In the genomic region with DNA sequence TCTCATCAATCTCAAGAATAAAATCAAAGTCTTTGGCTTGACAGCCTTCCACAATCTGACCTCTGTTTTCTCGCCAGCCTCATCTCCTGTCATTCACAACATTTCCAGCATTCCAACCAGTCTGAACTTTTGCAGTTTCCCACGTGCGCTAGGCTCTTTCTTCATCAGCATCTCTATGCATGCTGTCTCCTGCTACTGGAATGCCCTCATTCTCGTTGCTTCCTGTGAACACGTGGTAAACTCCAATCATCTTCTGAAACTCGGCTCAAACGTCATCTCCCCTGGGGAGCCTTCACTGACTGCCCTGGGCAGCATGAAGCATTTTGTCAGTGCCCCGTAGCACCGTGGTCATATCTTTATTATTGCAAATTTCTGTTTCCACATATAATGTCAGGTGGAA, we compare ENCODE assay signal across 1 cellular context.
TF ChIP-seq lines count a peak whose summit lies in the region.

No MANE protein-coding gene starts in this region.

TF ChIP-seq in WTC11, 78 proteins besides CTCF, POLR2A, EP300 and RAD21 (continued from another document and continues in another):
- TF ChIP-seq, protein P1, sequence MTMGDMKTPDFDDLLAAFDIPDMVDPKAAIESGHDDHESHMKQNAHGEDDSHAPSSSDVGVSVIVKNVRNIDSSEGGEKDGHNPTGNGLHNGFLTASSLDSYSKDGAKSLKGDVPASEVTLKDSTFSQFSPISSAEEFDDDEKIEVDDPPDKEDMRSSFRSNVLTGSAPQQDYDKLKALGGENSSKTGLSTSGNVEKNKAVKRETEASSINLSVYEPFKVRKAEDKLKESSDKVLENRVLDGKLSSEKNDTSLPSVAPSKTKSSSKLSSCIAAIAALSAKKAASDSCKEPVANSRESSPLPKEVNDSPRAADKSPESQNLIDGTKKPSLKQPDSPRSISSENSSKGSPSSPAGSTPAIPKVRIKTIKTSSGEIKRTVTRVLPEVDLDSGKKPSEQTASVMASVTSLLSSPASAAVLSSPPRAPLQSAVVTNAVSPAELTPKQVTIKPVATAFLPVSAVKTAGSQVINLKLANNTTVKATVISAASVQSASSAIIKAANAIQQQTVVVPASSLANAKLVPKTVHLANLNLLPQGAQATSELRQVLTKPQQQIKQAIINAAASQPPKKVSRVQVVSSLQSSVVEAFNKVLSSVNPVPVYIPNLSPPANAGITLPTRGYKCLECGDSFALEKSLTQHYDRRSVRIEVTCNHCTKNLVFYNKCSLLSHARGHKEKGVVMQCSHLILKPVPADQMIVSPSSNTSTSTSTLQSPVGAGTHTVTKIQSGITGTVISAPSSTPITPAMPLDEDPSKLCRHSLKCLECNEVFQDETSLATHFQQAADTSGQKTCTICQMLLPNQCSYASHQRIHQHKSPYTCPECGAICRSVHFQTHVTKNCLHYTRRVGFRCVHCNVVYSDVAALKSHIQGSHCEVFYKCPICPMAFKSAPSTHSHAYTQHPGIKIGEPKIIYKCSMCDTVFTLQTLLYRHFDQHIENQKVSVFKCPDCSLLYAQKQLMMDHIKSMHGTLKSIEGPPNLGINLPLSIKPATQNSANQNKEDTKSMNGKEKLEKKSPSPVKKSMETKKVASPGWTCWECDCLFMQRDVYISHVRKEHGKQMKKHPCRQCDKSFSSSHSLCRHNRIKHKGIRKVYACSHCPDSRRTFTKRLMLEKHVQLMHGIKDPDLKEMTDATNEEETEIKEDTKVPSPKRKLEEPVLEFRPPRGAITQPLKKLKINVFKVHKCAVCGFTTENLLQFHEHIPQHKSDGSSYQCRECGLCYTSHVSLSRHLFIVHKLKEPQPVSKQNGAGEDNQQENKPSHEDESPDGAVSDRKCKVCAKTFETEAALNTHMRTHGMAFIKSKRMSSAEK (CRISPR knock-in tag; IDR thresholded peaks at IDR 0.05; ENCODE audit: borderline replicate concordance): no peak
- TF ChIP-seq, protein P2, sequence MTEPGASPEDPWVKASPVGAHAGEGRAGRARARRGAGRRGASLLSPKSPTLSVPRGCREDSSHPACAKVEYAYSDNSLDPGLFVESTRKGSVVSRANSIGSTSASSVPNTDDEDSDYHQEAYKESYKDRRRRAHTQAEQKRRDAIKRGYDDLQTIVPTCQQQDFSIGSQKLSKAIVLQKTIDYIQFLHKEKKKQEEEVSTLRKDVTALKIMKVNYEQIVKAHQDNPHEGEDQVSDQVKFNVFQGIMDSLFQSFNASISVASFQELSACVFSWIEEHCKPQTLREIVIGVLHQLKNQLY (CRISPR knock-in tag; IDR thresholded peaks at IDR 0.05): no peak
- TF ChIP-seq NFE2L1 (CRISPR knock-in tag; IDR thresholded peaks at IDR 0.05) (no peak), ETV6 (CRISPR knock-in tag; IDR thresholded peaks at IDR 0.05) (peak; percentile 28; the same call in 1 of the 2 replicates), ZNF232 (CRISPR knock-in tag; IDR thresholded peaks at IDR 0.05) (no peak), MXD4 (CRISPR knock-in tag; IDR thresholded peaks at IDR 0.05; ENCODE audit: borderline replicate concordance) (no peak), FOXP1 (CRISPR knock-in tag; IDR thresholded peaks at IDR 0.05; ENCODE audit: borderline replicate concordance) (no peak), SMAD4 (CRISPR knock-in tag; IDR thresholded peaks at IDR 0.05) (no peak), ESRRA (CRISPR knock-in tag; IDR thresholded peaks at IDR 0.05; ENCODE audit: borderline replicate concordance) (no peak), ZNF317 (CRISPR knock-in tag; IDR thresholded peaks at IDR 0.05; ENCODE audit: borderline replicate concordance, low read depth) (no peak), GRHL2 (CRISPR knock-in tag; IDR thresholded peaks at IDR 0.05; ENCODE audit: insufficient replicate concordance, severe bottlenecking) (no peak), PRRX2 (CRISPR knock-in tag; IDR thresholded peaks at IDR 0.05) (no peak), GTF2I (CRISPR knock-in tag; conservative IDR thresholded peaks at IDR 0.05) (no peak), FOXJ3 (CRISPR knock-in tag; IDR thresholded peaks at IDR 0.05; ENCODE audit: borderline replicate concordance) (no peak)
- TF ChIP-seq, protein P3, sequence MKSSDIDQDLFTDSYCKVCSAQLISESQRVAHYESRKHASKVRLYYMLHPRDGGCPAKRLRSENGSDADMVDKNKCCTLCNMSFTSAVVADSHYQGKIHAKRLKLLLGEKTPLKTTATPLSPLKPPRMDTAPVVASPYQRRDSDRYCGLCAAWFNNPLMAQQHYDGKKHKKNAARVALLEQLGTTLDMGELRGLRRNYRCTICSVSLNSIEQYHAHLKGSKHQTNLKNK (CRISPR knock-in tag; IDR thresholded peaks at IDR 0.05): no peak
- TF ChIP-seq, protein P4, sequence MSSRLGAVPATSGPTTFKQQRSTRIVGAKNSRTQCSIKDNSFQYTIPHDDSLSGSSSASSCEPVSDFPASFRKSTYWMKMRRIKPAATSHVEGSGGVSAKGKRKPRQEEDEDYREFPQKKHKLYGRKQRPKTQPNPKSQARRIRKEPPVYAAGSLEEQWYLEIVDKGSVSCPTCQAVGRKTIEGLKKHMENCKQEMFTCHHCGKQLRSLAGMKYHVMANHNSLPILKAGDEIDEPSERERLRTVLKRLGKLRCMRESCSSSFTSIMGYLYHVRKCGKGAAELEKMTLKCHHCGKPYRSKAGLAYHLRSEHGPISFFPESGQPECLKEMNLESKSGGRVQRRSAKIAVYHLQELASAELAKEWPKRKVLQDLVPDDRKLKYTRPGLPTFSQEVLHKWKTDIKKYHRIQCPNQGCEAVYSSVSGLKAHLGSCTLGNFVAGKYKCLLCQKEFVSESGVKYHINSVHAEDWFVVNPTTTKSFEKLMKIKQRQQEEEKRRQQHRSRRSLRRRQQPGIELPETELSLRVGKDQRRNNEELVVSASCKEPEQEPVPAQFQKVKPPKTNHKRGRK (CRISPR knock-in tag; IDR thresholded peaks at IDR 0.05; ENCODE audit: borderline replicate concordance): no peak
- TF ChIP-seq, protein P5, sequence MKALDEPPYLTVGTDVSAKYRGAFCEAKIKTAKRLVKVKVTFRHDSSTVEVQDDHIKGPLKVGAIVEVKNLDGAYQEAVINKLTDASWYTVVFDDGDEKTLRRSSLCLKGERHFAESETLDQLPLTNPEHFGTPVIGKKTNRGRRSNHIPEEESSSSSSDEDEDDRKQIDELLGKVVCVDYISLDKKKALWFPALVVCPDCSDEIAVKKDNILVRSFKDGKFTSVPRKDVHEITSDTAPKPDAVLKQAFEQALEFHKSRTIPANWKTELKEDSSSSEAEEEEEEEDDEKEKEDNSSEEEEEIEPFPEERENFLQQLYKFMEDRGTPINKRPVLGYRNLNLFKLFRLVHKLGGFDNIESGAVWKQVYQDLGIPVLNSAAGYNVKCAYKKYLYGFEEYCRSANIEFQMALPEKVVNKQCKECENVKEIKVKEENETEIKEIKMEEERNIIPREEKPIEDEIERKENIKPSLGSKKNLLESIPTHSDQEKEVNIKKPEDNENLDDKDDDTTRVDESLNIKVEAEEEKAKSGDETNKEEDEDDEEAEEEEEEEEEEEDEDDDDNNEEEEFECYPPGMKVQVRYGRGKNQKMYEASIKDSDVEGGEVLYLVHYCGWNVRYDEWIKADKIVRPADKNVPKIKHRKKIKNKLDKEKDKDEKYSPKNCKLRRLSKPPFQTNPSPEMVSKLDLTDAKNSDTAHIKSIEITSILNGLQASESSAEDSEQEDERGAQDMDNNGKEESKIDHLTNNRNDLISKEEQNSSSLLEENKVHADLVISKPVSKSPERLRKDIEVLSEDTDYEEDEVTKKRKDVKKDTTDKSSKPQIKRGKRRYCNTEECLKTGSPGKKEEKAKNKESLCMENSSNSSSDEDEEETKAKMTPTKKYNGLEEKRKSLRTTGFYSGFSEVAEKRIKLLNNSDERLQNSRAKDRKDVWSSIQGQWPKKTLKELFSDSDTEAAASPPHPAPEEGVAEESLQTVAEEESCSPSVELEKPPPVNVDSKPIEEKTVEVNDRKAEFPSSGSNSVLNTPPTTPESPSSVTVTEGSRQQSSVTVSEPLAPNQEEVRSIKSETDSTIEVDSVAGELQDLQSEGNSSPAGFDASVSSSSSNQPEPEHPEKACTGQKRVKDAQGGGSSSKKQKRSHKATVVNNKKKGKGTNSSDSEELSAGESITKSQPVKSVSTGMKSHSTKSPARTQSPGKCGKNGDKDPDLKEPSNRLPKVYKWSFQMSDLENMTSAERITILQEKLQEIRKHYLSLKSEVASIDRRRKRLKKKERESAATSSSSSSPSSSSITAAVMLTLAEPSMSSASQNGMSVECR (CRISPR knock-in tag; IDR thresholded peaks at IDR 0.05; ENCODE audit: borderline replicate concordance): peak; percentile 26; the same call in 1 of the 2 replicates
- TF ChIP-seq, protein P6, sequence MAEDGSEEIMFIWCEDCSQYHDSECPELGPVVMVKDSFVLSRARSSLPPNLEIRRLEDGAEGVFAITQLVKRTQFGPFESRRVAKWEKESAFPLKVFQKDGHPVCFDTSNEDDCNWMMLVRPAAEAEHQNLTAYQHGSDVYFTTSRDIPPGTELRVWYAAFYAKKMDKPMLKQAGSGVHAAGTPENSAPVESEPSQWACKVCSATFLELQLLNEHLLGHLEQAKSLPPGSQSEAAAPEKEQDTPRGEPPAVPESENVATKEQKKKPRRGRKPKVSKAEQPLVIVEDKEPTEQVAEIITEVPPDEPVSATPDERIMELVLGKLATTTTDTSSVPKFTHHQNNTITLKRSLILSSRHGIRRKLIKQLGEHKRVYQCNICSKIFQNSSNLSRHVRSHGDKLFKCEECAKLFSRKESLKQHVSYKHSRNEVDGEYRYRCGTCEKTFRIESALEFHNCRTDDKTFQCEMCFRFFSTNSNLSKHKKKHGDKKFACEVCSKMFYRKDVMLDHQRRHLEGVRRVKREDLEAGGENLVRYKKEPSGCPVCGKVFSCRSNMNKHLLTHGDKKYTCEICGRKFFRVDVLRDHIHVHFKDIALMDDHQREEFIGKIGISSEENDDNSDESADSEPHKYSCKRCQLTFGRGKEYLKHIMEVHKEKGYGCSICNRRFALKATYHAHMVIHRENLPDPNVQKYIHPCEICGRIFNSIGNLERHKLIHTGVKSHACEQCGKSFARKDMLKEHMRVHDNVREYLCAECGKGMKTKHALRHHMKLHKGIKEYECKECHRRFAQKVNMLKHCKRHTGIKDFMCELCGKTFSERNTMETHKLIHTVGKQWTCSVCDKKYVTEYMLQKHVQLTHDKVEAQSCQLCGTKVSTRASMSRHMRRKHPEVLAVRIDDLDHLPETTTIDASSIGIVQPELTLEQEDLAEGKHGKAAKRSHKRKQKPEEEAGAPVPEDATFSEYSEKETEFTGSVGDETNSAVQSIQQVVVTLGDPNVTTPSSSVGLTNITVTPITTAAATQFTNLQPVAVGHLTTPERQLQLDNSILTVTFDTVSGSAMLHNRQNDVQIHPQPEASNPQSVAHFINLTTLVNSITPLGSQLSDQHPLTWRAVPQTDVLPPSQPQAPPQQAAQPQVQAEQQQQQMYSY (CRISPR knock-in tag; IDR thresholded peaks at IDR 0.05): no peak
- TF ChIP-seq, protein P7, sequence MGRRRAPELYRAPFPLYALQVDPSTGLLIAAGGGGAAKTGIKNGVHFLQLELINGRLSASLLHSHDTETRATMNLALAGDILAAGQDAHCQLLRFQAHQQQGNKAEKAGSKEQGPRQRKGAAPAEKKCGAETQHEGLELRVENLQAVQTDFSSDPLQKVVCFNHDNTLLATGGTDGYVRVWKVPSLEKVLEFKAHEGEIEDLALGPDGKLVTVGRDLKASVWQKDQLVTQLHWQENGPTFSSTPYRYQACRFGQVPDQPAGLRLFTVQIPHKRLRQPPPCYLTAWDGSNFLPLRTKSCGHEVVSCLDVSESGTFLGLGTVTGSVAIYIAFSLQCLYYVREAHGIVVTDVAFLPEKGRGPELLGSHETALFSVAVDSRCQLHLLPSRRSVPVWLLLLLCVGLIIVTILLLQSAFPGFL (CRISPR knock-in tag; IDR thresholded peaks at IDR 0.05; ENCODE audit: borderline replicate concordance): no peak
- TF ChIP-seq, protein P8, sequence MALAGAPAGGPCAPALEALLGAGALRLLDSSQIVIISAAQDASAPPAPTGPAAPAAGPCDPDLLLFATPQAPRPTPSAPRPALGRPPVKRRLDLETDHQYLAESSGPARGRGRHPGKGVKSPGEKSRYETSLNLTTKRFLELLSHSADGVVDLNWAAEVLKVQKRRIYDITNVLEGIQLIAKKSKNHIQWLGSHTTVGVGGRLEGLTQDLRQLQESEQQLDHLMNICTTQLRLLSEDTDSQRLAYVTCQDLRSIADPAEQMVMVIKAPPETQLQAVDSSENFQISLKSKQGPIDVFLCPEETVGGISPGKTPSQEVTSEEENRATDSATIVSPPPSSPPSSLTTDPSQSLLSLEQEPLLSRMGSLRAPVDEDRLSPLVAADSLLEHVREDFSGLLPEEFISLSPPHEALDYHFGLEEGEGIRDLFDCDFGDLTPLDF (CRISPR knock-in tag; IDR thresholded peaks at IDR 0.05): no peak
- TF ChIP-seq, protein P9, sequence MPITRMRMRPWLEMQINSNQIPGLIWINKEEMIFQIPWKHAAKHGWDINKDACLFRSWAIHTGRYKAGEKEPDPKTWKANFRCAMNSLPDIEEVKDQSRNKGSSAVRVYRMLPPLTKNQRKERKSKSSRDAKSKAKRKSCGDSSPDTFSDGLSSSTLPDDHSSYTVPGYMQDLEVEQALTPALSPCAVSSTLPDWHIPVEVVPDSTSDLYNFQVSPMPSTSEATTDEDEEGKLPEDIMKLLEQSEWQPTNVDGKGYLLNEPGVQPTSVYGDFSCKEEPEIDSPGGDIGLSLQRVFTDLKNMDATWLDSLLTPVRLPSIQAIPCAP (CRISPR knock-in tag; IDR thresholded peaks at IDR 0.05): no peak
- TF ChIP-seq, protein P10, sequence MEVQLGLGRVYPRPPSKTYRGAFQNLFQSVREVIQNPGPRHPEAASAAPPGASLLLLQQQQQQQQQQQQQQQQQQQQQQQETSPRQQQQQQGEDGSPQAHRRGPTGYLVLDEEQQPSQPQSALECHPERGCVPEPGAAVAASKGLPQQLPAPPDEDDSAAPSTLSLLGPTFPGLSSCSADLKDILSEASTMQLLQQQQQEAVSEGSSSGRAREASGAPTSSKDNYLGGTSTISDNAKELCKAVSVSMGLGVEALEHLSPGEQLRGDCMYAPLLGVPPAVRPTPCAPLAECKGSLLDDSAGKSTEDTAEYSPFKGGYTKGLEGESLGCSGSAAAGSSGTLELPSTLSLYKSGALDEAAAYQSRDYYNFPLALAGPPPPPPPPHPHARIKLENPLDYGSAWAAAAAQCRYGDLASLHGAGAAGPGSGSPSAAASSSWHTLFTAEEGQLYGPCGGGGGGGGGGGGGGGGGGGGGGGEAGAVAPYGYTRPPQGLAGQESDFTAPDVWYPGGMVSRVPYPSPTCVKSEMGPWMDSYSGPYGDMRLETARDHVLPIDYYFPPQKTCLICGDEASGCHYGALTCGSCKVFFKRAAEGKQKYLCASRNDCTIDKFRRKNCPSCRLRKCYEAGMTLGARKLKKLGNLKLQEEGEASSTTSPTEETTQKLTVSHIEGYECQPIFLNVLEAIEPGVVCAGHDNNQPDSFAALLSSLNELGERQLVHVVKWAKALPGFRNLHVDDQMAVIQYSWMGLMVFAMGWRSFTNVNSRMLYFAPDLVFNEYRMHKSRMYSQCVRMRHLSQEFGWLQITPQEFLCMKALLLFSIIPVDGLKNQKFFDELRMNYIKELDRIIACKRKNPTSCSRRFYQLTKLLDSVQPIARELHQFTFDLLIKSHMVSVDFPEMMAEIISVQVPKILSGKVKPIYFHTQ (CRISPR knock-in tag; IDR thresholded peaks at IDR 0.05): no peak
- TF ChIP-seq, protein P11, sequence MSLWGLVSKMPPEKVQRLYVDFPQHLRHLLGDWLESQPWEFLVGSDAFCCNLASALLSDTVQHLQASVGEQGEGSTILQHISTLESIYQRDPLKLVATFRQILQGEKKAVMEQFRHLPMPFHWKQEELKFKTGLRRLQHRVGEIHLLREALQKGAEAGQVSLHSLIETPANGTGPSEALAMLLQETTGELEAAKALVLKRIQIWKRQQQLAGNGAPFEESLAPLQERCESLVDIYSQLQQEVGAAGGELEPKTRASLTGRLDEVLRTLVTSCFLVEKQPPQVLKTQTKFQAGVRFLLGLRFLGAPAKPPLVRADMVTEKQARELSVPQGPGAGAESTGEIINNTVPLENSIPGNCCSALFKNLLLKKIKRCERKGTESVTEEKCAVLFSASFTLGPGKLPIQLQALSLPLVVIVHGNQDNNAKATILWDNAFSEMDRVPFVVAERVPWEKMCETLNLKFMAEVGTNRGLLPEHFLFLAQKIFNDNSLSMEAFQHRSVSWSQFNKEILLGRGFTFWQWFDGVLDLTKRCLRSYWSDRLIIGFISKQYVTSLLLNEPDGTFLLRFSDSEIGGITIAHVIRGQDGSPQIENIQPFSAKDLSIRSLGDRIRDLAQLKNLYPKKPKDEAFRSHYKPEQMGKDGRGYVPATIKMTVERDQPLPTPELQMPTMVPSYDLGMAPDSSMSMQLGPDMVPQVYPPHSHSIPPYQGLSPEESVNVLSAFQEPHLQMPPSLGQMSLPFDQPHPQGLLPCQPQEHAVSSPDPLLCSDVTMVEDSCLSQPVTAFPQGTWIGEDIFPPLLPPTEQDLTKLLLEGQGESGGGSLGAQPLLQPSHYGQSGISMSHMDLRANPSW (CRISPR knock-in tag; conservative IDR thresholded peaks at IDR 0.05; ENCODE audit: low read depth): no peak
